25 cellular contexts compared by ENCODE assay signal in the genomic region with DNA sequence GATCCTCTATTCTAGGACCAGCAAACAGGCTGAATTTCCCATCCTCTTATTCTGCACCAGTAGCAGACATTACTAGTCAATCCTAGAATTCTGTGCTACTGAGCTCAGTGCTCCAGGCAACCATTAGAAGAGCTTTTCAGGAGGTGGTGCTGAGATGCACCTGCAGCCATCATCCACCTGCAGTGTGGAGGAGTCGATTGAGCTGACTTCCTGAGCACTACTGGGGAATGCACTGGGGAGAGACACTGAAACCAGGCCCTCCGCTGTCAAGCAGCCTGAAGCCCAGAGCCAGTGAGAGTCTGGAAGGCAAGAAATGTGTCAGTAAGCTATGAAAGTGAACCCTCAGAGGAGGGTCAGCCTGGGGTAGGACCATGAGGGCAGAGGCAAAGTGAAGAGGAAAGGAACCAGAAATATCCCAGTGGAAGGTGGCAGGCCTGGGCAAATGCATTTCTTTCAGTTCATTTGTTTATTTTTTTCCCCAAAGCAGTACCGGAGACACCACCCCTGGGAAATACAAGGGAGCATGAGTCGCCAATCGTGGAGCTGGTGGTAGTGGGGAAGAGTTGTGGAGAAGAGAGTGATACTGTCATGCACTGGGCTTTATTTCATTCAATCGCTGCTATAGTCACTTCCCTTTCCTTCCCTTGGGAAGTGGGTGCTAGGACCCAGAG. TPM values are rescaled to one million over a fixed set of nuclear protein-coding genes. Genes with fewer than 3 reads are reported as not detected.
"Had no signal": no experiment of that assay in that cellular context is flagged by ENCODE, and none has a peak within 500 bp of the region (broad histone marks: within the 10 kb centered on the region; RNA-seq: fewer than 3 reads in every experiment).

No MANE protein-coding gene starts in this region.

- DNase-seq: activated CD4-positive, alpha-beta T cell treated with anti-CD3 and anti-CD28 coated beads for 48 hours; activated CD4-positive, alpha-beta T cell treated with anti-CD3 and anti-CD28 coated beads, Interleukin-2, amount 50 U/mL, for 4 hours; activated CD4-positive, CD25-positive, alpha-beta regulatory T cell treated with anti-CD3 and anti-CD28 coated beads, Interleukin-2, amount 50 U/mL, for 72 hours; activated CD8-positive, alpha-beta T cell treated with anti-CD3 and anti-CD28 coated beads, Interleukin-2, amount 10 ng/mL, durations not matched to agents 7 days and 5 days; activated naive CD4-positive, alpha-beta T cell treated with anti-CD3 and anti-CD28 coated beads, Interleukin-2, amount 50 U/mL, for 16 hours; activated naive CD8-positive, alpha-beta T cell treated with anti-CD3 and anti-CD28 coated beads, Interleukin-2, amount 50 U/mL, for 24 hours; activated T-cell treated with anti-CD3 and anti-CD28 coated beads, Interleukin-2, amount 50 U/mL, for 72 hours; amniotic stem cell; body of pancreas; MV-4-11; NCI-H1092 treated with DMSO at 0.1 percent for 48 hours; NCI-H1436 treated with DMSO at 0.1 percent for 48 hours; NCI-H187; NCI-H2081; NCI-H2171; NCI-H226; NCI-H526 treated with DMSO at 0.1 percent for 48 hours; PC-3; SHP77 treated with DMSO at 0.1 percent for 48 hours had no signal

- H3K4me3 ChIP-seq: ascending aorta, body of pancreas had no signal

- ATAC-seq: activated CD8-positive, alpha-beta T cell treated with anti-CD3 and anti-CD28 coated beads, Interleukin-2, amount 10 ng/mL, durations not matched to agents 7 days and 5 days; activated naive CD8-positive, alpha-beta T cell treated with anti-CD3 and anti-CD28 coated beads, Interleukin-2, amount 50 U/mL, for 24 hours; activated T-cell treated with anti-CD3 and anti-CD28 coated beads, Interleukin-2, amount 50 U/mL, for 72 hours; body of pancreas; PC-3 had no signal

RNA-seq across cellular contexts. Expression of a gene that starts 23.0 kb away (rescaled TPM):
- total RNA-seq: activated CD8-positive, alpha-beta T cell treated with anti-CD3 and anti-CD28 coated beads, Interleukin-2, amount 10 ng/mL, durations not matched to agents 7 days and 5 days; activated T-cell treated with anti-CD3 and anti-CD28 coated beads, Interleukin-2, amount 50 U/mL, for 72 hours; activated T-helper 2 cell treated with anti-CD3 and anti-CD28 coated beads, Interferon-gamma antibody, Interleukin-2, Interleukin-4, amounts not matched to agents 10 μg/mL and 5 μg/mL and 100 μg/mL, durations not matched to agents 14 hours and 24 hours and 36 hours; ascending aorta; bronchial epithelial cell; MCF 10A; NCI-H460; PC-3; SK-MEL-5 had no signal

RNA-seq across cellular contexts. Expression of a gene that starts 28.9 kb away (rescaled TPM):
- total RNA-seq: activated CD8-positive, alpha-beta T cell treated with anti-CD3 and anti-CD28 coated beads, Interleukin-2, amount 10 ng/mL, durations not matched to agents 7 days and 5 days; activated T-cell treated with anti-CD3 and anti-CD28 coated beads, Interleukin-2, amount 50 U/mL, for 72 hours; activated T-helper 2 cell treated with anti-CD3 and anti-CD28 coated beads, Interferon-gamma antibody, Interleukin-2, Interleukin-4, amounts not matched to agents 10 μg/mL and 5 μg/mL and 100 μg/mL, durations not matched to agents 14 hours and 24 hours and 36 hours; ascending aorta; body of pancreas; bronchial epithelial cell; MCF 10A; NCI-H460; PC-3; SK-MEL-5 had no signal

RNA-seq across cellular contexts. Expression of a gene that starts 43.0 kb away (rescaled TPM):
- total RNA-seq: activated CD8-positive, alpha-beta T cell treated with anti-CD3 and anti-CD28 coated beads, Interleukin-2, amount 10 ng/mL, durations not matched to agents 7 days and 5 days; activated T-cell treated with anti-CD3 and anti-CD28 coated beads, Interleukin-2, amount 50 U/mL, for 72 hours; activated T-helper 2 cell treated with anti-CD3 and anti-CD28 coated beads, Interferon-gamma antibody, Interleukin-2, Interleukin-4, amounts not matched to agents 10 μg/mL and 5 μg/mL and 100 μg/mL, durations not matched to agents 14 hours and 24 hours and 36 hours; bronchial epithelial cell; PC-3 had no signal
